ENCODE assay signal across 1 cellular context in the genomic region with DNA sequence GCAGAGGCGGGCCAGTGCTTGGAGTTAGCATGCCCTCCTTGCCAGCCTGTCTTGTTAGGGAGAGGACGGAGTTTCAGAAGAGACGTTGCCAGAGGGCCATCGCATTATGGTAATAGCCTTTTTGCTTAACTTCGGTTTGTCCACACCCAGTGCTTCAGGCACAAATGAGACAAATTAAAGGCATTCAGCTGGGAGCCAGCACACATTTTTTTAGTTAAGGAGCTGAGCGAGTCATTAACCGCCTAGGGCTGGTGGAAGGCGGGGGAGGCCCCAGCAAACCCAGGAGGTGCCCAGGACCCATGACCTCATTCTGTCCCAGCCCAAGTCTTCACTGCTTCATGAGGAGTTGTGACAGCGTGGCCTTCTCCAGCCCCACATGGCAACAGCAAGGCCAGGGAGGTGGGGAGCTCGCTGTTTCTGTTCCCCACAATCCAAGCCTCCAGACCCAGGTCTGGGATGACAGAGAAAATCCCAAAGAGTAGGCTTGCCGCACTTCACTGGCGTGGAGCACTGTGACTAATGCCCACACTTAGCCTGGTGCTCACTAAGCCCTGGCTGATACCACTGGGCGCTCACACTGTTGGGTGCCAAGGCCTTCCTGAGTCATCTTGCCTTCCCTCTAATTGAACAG.
TF ChIP-seq lines count a peak whose summit lies in the region.

No MANE protein-coding gene starts in this region.

TF ChIP-seq in HepG2, 621 proteins besides CTCF, POLR2A, EP300 and RAD21 (continued from another document):
- TF ChIP-seq, protein P1, sequence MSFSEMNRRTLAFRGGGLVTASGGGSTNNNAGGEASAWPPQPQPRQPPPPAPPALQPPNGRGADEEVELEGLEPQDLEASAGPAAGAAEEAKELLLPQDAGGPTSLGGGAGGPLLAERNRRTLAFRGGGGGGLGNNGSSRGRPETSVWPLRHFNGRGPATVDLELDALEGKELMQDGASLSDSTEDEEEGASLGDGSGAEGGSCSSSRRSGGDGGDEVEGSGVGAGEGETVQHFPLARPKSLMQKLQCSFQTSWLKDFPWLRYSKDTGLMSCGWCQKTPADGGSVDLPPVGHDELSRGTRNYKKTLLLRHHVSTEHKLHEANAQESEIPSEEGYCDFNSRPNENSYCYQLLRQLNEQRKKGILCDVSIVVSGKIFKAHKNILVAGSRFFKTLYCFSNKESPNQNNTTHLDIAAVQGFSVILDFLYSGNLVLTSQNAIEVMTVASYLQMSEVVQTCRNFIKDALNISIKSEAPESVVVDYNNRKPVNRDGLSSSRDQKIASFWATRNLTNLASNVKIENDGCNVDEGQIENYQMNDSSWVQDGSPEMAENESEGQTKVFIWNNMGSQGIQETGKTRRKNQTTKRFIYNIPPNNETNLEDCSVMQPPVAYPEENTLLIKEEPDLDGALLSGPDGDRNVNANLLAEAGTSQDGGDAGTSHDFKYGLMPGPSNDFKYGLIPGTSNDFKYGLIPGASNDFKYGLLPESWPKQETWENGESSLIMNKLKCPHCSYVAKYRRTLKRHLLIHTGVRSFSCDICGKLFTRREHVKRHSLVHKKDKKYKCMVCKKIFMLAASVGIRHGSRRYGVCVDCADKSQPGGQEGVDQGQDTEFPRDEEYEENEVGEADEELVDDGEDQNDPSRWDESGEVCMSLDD (CRISPR knock-in tag; IDR thresholded peaks at IDR 0.05; ENCODE audit: borderline replicate concordance) = no peak
- TF ChIP-seq, protein P2, sequence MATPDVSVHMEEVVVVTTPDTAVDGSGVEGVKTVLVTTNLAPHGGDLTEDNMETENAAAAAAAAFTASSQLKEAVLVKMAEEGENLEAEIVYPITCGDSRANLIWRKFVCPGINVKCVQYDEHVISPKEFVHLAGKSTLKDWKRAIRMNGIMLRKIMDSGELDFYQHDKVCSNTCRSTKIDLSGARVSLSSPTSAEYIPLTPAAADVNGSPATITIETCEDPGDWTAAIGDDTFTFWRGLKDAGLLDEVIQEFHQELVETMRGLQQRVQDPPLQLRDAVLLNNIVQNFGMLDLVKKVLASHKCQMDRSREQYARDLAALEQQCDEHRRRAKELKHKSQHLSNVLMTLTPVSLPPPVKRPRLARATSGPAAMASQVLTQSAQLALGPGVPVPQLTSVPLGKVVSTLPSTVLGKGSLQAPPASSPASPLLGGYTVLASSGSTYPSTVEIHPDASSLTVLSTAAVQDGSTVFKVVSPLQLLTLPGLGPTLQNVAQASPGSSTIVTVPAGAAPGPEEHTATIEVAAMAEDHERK (CRISPR knock-in tag; IDR thresholded peaks at IDR 0.05; ENCODE audit: low read depth) = no peak
- no peak for TF ChIP-seq MEIS2 (CRISPR knock-in tag; IDR thresholded peaks at IDR 0.05)
- TF ChIP-seq NFYB (CRISPR knock-in tag; IDR thresholded peaks at IDR 0.05) = no peak
- TF ChIP-seq, protein P3, sequence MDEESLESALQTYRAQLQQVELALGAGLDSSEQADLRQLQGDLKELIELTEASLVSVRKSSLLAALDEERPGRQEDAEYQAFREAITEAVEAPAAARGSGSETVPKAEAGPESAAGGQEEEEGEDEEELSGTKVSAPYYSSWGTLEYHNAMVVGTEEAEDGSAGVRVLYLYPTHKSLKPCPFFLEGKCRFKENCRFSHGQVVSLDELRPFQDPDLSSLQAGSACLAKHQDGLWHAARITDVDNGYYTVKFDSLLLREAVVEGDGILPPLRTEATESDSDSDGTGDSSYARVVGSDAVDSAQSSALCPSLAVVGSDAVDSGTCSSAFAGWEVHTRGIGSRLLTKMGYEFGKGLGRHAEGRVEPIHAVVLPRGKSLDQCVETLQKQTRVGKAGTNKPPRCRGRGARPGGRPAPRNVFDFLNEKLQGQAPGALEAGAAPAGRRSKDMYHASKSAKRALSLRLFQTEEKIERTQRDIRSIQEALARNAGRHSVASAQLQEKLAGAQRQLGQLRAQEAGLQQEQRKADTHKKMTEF (CRISPR knock-in tag; IDR thresholded peaks at IDR 0.05) = no peak
- no peak for TF ChIP-seq KDM1A (CRISPR knock-in tag; IDR thresholded peaks at IDR 0.05)
- no peak for TF ChIP-seq SCMH1 (CRISPR knock-in tag; IDR thresholded peaks at IDR 0.05; ENCODE audit: borderline replicate concordance)
TF ChIP-seq in HepG2: peak in this region for 0.
